25 cellular contexts compared by ENCODE assay signal in genomic region chr3:115293321-115293720, GRCh38.
DNase-seq lines count a peak whose midpoint lies in the region; ATAC-seq, FAIRE-seq and TF ChIP-seq lines count a peak whose summit lies in the region.
"Had no signal": no experiment of that assay in that cellular context is flagged by ENCODE, and none has a peak within 500 bp of the region (broad histone marks: within the 10 kb centered on the region; RNA-seq: fewer than 3 reads in every experiment).

No MANE protein-coding gene starts in this region.

- no peaks in the 10 kb centered on the region for H3K9me3 Mint-ChIP-seq in activated T-cell treated with anti-CD3 and anti-CD28 coated beads, Interleukin-2, amount 50 U/mL, for 24 hours
- H3K9me3 Mint-ChIP-seq: GM23338 had no signal

- H3K4me1 ChIP-seq in left ventricle myocardium inferior, result no peaks in the 10 kb centered on the region
- H3K4me1 ChIP-seq in skeletal muscle tissue (ENCODE audit: control insufficient read depth in 3 of 3, insufficient read depth in 3 of 3, low read length in 3 of 3), result peaks cover 0 to 5% (median 0%) of the 10 kb centered on the region in 3 donors
- H3K4me1 ChIP-seq: BE2C, SJCRH30 had no signal

- H3K27me3 ChIP-seq in left ventricle myocardium inferior (ENCODE audit: low read depth) (no peaks in the 10 kb centered on the region), skeletal muscle tissue (ENCODE audit: control insufficient read depth in 3 of 3, insufficient read depth in 3 of 3, low read length in 3 of 3) (no peaks in the 10 kb centered on the region)
- H3K27me3 ChIP-seq: BE2C, SJCRH30 had no signal

- H3K27ac ChIP-seq in left ventricle myocardium inferior (replicated peaks) (no peak overlapping the region), skeletal muscle tissue (ENCODE audit: low read depth, low read length) (peak overlapping the region; percentile 65)
- H3K27ac ChIP-seq: KMS-11, RWPE1, SJCRH30 had no signal

- no peaks in the 10 kb centered on the region for H3K36me3 Mint-ChIP-seq in activated T-cell treated with anti-CD3 and anti-CD28 coated beads, Interleukin-2, amount 50 U/mL, for 24 hours (ENCODE audit: low read depth)

- H3K4me1 Mint-ChIP-seq in activated T-cell treated with anti-CD3 and anti-CD28 coated beads, Interleukin-2, amount 50 U/mL, for 24 hours (ENCODE audit: low read depth), result no peaks in the 10 kb centered on the region
- H3K4me1 Mint-ChIP-seq: GM23338 had no signal

- H3K36me3 ChIP-seq in left ventricle myocardium inferior, result no peaks in the 10 kb centered on the region
- H3K36me3 ChIP-seq in skeletal muscle tissue (ENCODE audit: control insufficient read depth in 3 of 3, insufficient read depth in 3 of 3, low read length in 3 of 3), result no peaks in the 10 kb centered on the region
- H3K36me3 ChIP-seq: BE2C, HAP-1, SJCRH30 had no signal

- DNase-seq in left cardiac atrium (no peak), left ventricle myocardium inferior (no peak), cerebellar cortex (ENCODE audit: low spot score) (peak; percentile 56), myocyte (ENCODE audit: low read depth) (peak; percentile 50), SHP77 (lab: John Stamatoyannopoulos, UW) (no peak), urothelium cell line (ENCODE audit: low spot score) (no peak)
- DNase-seq in activated T-cell treated with anti-CD3 and anti-CD28 coated beads, Interleukin-2, amount 50 U/mL, for 24 hours, result no peak
- DNase-seq: 8988T; BE2C; DMS79 treated with DMSO at 0.1 percent for 48 hours; NCI-H1092 treated with DMSO at 0.1 percent for 48 hours; NCI-H1436 treated with DMSO at 0.1 percent for 48 hours; NCI-H1930; NCI-H2227 treated with DMSO at 0.1 percent for 48 hours; NCI-H510A treated with DMSO at 0.1 percent for 48 hours; NCI-H748 treated with DMSO at 0.1 percent for 48 hours; NK-92 treated with Interleukin-12 subunit alpha and Interleukin-12 subunit beta, amount 100 ng/mL, for 24 hours; SJCRH30 had no signal

- no peak for TF ChIP-seq CTCF in left ventricle myocardium inferior (IDR thresholded peaks at IDR 0.05; ENCODE audit: borderline replicate concordance)

- FAIRE-seq in urothelium cell line (lab: Jason Lieb, UNC), result no peak
- FAIRE-seq: GM12892, HTR-8/SVneo had no signal

- no peak overlapping the region for H3K4me3 Mint-ChIP-seq in activated T-cell treated with anti-CD3 and anti-CD28 coated beads, Interleukin-2, amount 50 U/mL, for 24 hours
- H3K4me3 Mint-ChIP-seq: GM23338 had no signal

- intact Hi-C loops in left cardiac atrium (cut with DNase I) (no loop called here), left ventricle myocardium inferior (cut with micrococcal nuclease) (no loop called here)

- H3K4me3 ChIP-seq in left ventricle myocardium inferior, result no peak overlapping the region
- H3K4me3 ChIP-seq in skeletal muscle tissue (ENCODE audit: low read length in 3 of 3), result no peak overlapping the region
- H3K4me3 ChIP-seq: GM23338, HAP-1, SJCRH30 had no signal

- no peaks in the 10 kb centered on the region for H3K9me3 ChIP-seq in left ventricle myocardium inferior (replicated peaks)
- no peaks in the 10 kb centered on the region for H3K9me3 ChIP-seq in skeletal muscle tissue (ENCODE audit: control insufficient read depth in 3 of 3, low read length in 3 of 3)
- H3K9me3 ChIP-seq: BE2C, HAP-1, SJCRH30 had no signal

- peak; percentile 35 to 72 for ATAC-seq in left cardiac atrium
- ATAC-seq: GM23338 had no signal

- H3K9ac ChIP-seq in skeletal muscle tissue (ENCODE audit: low read depth in 1 of 3, low read length in 3 of 3), result peak overlapping the region in 1 of 3 donors; percentile 25
- H3K9ac ChIP-seq: KMS-11 had no signal

- no peak overlapping the region for H3K27ac Mint-ChIP-seq in activated T-cell treated with anti-CD3 and anti-CD28 coated beads, Interleukin-2, amount 50 U/mL, for 24 hours
- H3K27ac Mint-ChIP-seq: GM23338 had no signal

- H3K27me3 Mint-ChIP-seq in activated T-cell treated with anti-CD3 and anti-CD28 coated beads, Interleukin-2, amount 50 U/mL, for 24 hours, result no peaks in the 10 kb centered on the region

Comparison
In these comparisons a context has a peak if more than half of its experiments do, and no peak if none do; other contexts are left out.
1. DNase-seq: peak in cerebellar cortex (single experiment) and myocyte (single experiment); none in left cardiac atrium (single experiment), left ventricle myocardium inferior (single experiment), activated T-cell treated with anti-CD3 and anti-CD28 coated beads, Interleukin-2, amount 50 U/mL, for 24 hours (single experiment), SHP77 (0 of 2) and urothelium cell line (single experiment).